9 cellular contexts compared by ENCODE assay signal in the genomic region with DNA sequence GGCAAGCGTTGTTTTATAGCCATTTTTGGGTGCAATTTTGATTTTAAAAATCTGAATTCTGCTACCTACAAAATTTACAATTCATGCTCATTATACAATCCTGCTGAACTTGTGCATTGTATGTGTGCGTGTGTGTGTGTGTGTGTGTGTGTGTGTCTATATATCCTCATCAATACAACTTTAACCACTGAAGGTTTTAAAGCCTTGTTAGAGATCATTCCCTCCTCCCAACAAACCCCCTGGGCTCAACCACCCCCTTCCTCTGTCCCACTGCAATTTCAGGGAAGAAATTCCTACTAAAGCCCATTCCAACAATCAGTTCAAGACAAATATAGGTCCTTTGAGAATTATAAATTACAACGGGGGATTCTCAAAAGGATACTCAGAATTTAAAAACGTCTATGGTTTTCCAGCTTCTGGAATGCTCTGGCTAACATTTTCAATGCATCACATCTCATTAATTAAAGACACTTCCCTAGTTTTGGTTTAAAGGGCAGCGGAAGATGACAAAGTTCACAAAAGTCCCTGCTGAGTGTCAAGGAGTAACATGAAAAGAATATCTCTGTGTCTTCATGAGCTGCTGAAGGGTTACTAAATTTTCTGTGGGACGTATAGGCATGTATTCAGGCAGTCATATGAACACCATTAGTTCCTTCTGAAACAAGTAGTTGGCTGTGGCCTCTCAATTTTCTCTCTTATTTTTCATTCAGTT. TPM values are rescaled to one million over a fixed set of nuclear protein-coding genes. Genes with fewer than 3 reads are reported as not detected.
DNase-seq lines count a peak whose midpoint lies in the region; ATAC-seq and TF ChIP-seq lines count a peak whose summit lies in the region.
"Had no signal": no experiment of that assay in that cellular context is flagged by ENCODE, and none has a peak within 500 bp of the region (broad histone marks: within the 10 kb centered on the region; RNA-seq: fewer than 3 reads in every experiment).

No MANE protein-coding gene starts in this region.

- POLR2A ChIA-PET in AG04449 (lab: Yijun Ruan, JAX): interaction anchor here (0.7 kb wide), 1 partner anchor 11 kb away, joined by 3 read pairs; no protein-coding TSS in a partner anchor

- H3K27ac ChIP-seq in HUES64 (ENCODE audit: low read depth, low read length) (peak overlapping the region; percentile 59; the same call in 1 of the 2 replicates), caudate nucleus (ENCODE audit: low read depth, low read length) (peak overlapping the region; percentile 68), mesodermal cell (ENCODE audit: low read depth, low read length, severe bottlenecking) (peak overlapping the region; percentile 70)

- H3K9ac ChIP-seq in HUES64 (ENCODE audit: low read depth, low read length): peak overlapping the region; percentile 66; the same call in 1 of the 2 replicates

- no peaks in the 10 kb centered on the region for H3K27me3 ChIP-seq in HUES64 (ENCODE audit: insufficient read depth, low read length)

- H3K36me3 ChIP-seq in HUES64 (ENCODE audit: insufficient read depth, low read length): no peaks in the 10 kb centered on the region
- no peaks in the 10 kb centered on the region for H3K36me3 ChIP-seq in mesodermal cell (ENCODE audit: control insufficient read depth, insufficient read depth, low read length)

- H3K9me3 ChIP-seq in HUES64 (ENCODE audit: insufficient read depth, low read depth, low read length) (no peaks in the 10 kb centered on the region), mesodermal cell (ENCODE audit: control insufficient read depth, low read length) (no peaks in the 10 kb centered on the region)

- 23% methylated on average over 5 of the region's 6 CpGs for WGBS in HUES64
- 44% methylated on average over 1 of the region's 6 CpGs; no CpG with 5 or more reads in 1 of the 2 experiments for WGBS in mesodermal cell (ENCODE audit: insufficient coverage in 2 of 2), 2 experiments

- ATAC-seq in HG02938 (IDR thresholded peaks at IDR 0.05; ENCODE audit: unreplicated experiment) (no peak), HG03097 (IDR thresholded peaks at IDR 0.05; ENCODE audit: low FRiP score, unreplicated experiment) (no peak)
- ATAC-seq: stimulated activated memory B cell treated with anti-CD40 and anti-IgM and Interleukin-4, amounts not matched to agents 10 μg/mL and 1 μg/mL and 100 μg/mL, for 72 hours had no signal

- DNase-seq in AG04449 (ENCODE audit: low read depth, low spot score): no peak
- DNase-seq in caudate nucleus (lab: John Stamatoyannopoulos, UW): peak in 3 of 61 donors; percentile 16 to 49 (median 30)
- DNase-seq in SKM-1 treated with dmso at 0.1 percent for 144 hours (lab: John Stamatoyannopoulos, UW; ENCODE audit: unreplicated experiment): no peak
- DNase-seq in stimulated activated CD4-positive, alpha-beta T cell treated with anti-CD3 and anti-CD28 coated beads, Interleukin-4, amount 100 ng/mL, for 4 hours: no peak

- H3K4me3 ChIP-seq in AG04449 (ENCODE audit: low read depth, low read length) (peak overlapping the region; percentile 62), HUES64 (ENCODE audit: low read length) (peak overlapping the region; percentile 67), mesodermal cell (ENCODE audit: extremely low read depth, insufficient read depth, low read length, poor library complexity, severe bottlenecking) (peak overlapping the region; percentile 51)

- CTCF ChIA-PET in AG04449 (lab: Yijun Ruan, JAX): interaction anchor here (0.8 to 2.4 kb wide), 7 partner anchors 9 to 827 kb away, joined by 3 to 11 read pairs (median 3); no protein-coding TSS in a partner anchor

- peaks cover 66% of the 10 kb centered on the region for H3K4me1 ChIP-seq in HUES64 (ENCODE audit: insufficient read depth, low read length)
- H3K4me1 ChIP-seq in mesodermal cell (ENCODE audit: control insufficient read depth, insufficient read depth, low read length, poor library complexity, severe bottlenecking): peaks cover 4% of the 10 kb centered on the region

- TF ChIP-seq CTCF in AG04449 (IDR thresholded peaks at IDR 0.05; ENCODE audit: insufficient read depth, low read length, missing control alignments): no peak

RNA-seq across cellular contexts. Expression of gene SEMA3A, which starts 0.9 kb away (rescaled TPM):
- 29.0 TPM for polyA plus RNA-seq in HUES64 (2013, experiment 1 of 2)
- polyA plus RNA-seq in HUES64 (2013, experiment 2 of 2): 30.4 TPM
- polyA plus RNA-seq in mesodermal cell (2013, experiment 1 of 2): 23.8 TPM
- 28.5 TPM for polyA plus RNA-seq in mesodermal cell (2013, experiment 2 of 2)
